ENCODE assay signal across 18 cellular contexts in genomic region chr4:84857296-84857695, GRCh38.
A peak's percentile ranks its signal among the peaks of the same experiment; 100 is the strongest.
DNase-seq lines count a peak whose midpoint lies in the region; ATAC-seq and TF ChIP-seq lines count a peak whose summit lies in the region.
"Had no signal": no experiment of that assay in that cellular context is flagged by ENCODE, and none has a peak within 500 bp of the region (broad histone marks: within the 10 kb centered on the region; RNA-seq: fewer than 3 reads in every experiment).

No MANE protein-coding gene starts in this region.

- no peak for DNase-seq in endothelial cell (ENCODE audit: low spot score)
- no peak for DNase-seq in mesothelial cell of epicardium (ENCODE audit: low spot score in 2 of 2, unreplicated experiment in 2 of 2)
- DNase-seq in HuH-7 (ENCODE audit: low spot score) = no peak
- no peak for DNase-seq in substantia nigra (lab: John Stamatoyannopoulos, UW)
- DNase-seq: Caco-2; CD4-positive, CD25-positive, alpha-beta regulatory T cell; CD8-positive, alpha-beta T cell; DMS153; DND-41; GM23248; H7; HCEC 1CT had no signal

- ATAC-seq in HG02798 (IDR thresholded peaks at IDR 0.05; ENCODE audit: poor library complexity, unreplicated experiment) = no peak
- ATAC-seq: CD8-positive, alpha-beta T cell had no signal

- H3K9me3 Mint-ChIP-seq in dendritic cell treated with granulocyte-macrophage colony-stimulating factor and Interleukin-4, amounts not matched to agents 40 ng/mL and 50 ng/mL, for 4 days = no peaks in the 10 kb centered on the region
- no peaks in the 10 kb centered on the region for H3K9me3 Mint-ChIP-seq in endothelial cell (ENCODE audit: unreplicated experiment)
- no peaks in the 10 kb centered on the region for H3K9me3 Mint-ChIP-seq in mesothelial cell of epicardium

- H3K36me3 Mint-ChIP-seq in dendritic cell treated with granulocyte-macrophage colony-stimulating factor and Interleukin-4, amounts not matched to agents 40 ng/mL and 50 ng/mL, for 4 days (ENCODE audit: low read depth) = peaks cover 55% of the 10 kb centered on the region
- peaks cover 13% of the 10 kb centered on the region for H3K36me3 Mint-ChIP-seq in endothelial cell (ENCODE audit: low read depth, unreplicated experiment)
- peaks cover 22% of the 10 kb centered on the region for H3K36me3 Mint-ChIP-seq in mesothelial cell of epicardium
- H3K36me3 Mint-ChIP-seq: CD4-positive, CD25-positive, alpha-beta regulatory T cell; CD8-positive, alpha-beta T cell had no signal

- peaks cover 6% of the 10 kb centered on the region for H3K4me1 Mint-ChIP-seq in dendritic cell treated with granulocyte-macrophage colony-stimulating factor and Interleukin-4, amounts not matched to agents 40 ng/mL and 50 ng/mL, for 4 days (ENCODE audit: low read depth)
- H3K4me1 Mint-ChIP-seq in endothelial cell (ENCODE audit: unreplicated experiment) (peaks cover 26% of the 10 kb centered on the region), mesothelial cell of epicardium (peaks cover 10% of the 10 kb centered on the region)
- H3K4me1 Mint-ChIP-seq: B cell; CD4-positive, CD25-positive, alpha-beta regulatory T cell had no signal

- no peak overlapping the region for H3K4me3 Mint-ChIP-seq in dendritic cell treated with granulocyte-macrophage colony-stimulating factor and Interleukin-4, amounts not matched to agents 40 ng/mL and 50 ng/mL, for 4 days
- no peak overlapping the region for H3K4me3 Mint-ChIP-seq in endothelial cell (ENCODE audit: unreplicated experiment)
- no peak overlapping the region for H3K4me3 Mint-ChIP-seq in mesothelial cell of epicardium
- H3K4me3 Mint-ChIP-seq: B cell; CD4-positive, CD25-positive, alpha-beta regulatory T cell; CD8-positive, alpha-beta T cell had no signal

- H3K27me3 Mint-ChIP-seq in dendritic cell treated with granulocyte-macrophage colony-stimulating factor and Interleukin-4, amounts not matched to agents 40 ng/mL and 50 ng/mL, for 4 days = no peaks in the 10 kb centered on the region
- H3K27me3 Mint-ChIP-seq in endothelial cell (ENCODE audit: unreplicated experiment) = peaks cover 2% of the 10 kb centered on the region
- no peaks in the 10 kb centered on the region for H3K27me3 Mint-ChIP-seq in mesothelial cell of epicardium (ENCODE audit: low read depth)
- H3K27me3 Mint-ChIP-seq: CD4-positive, CD25-positive, alpha-beta regulatory T cell had no signal

- peak overlapping the region; percentile 43 for H3K27ac Mint-ChIP-seq in dendritic cell treated with granulocyte-macrophage colony-stimulating factor and Interleukin-4, amounts not matched to agents 40 ng/mL and 50 ng/mL, for 4 days
- H3K27ac Mint-ChIP-seq in endothelial cell (ENCODE audit: unreplicated experiment) (peak overlapping the region; percentile 7), mesothelial cell of epicardium (peak overlapping the region; percentile 51)
- H3K27ac Mint-ChIP-seq: B cell; CD4-positive, CD25-positive, alpha-beta regulatory T cell; CD8-positive, alpha-beta T cell had no signal

- no peak overlapping the region for H3K27ac ChIP-seq in substantia nigra (ENCODE audit: low read depth, low read length, poor library complexity, severe bottlenecking)
- H3K27ac ChIP-seq: 22Rv1, BLaER1, C4-2B, GM23248 had no signal

- TF ChIP-seq CTCF in endothelial cell (IDR thresholded peaks at IDR 0.05; ENCODE audit: unreplicated experiment) (no peak), mesothelial cell of epicardium (IDR thresholded peaks at IDR 0.05; ENCODE audit: unreplicated experiment) (no peak)

- intact Hi-C loops in dendritic cell treated with granulocyte-macrophage colony-stimulating factor and Interleukin-4, amounts not matched to agents 40 ng/mL and 50 ng/mL, for 4 days (cut with micrococcal nuclease) = no loop called here
